16 cellular contexts compared by ENCODE assay signal in genomic region chr15:57486807-57487206, GRCh38.
DNase-seq lines count a peak whose midpoint lies in the region; ATAC-seq and TF ChIP-seq lines count a peak whose summit lies in the region.
"Had no signal": no experiment of that assay in that cellular context is flagged by ENCODE, and none has a peak within 500 bp of the region (broad histone marks: within the 10 kb centered on the region; RNA-seq: fewer than 3 reads in every experiment).

No MANE protein-coding gene starts in this region.

- TF ChIP-seq POLR2A in esophagus squamous epithelium (IDR thresholded peaks at IDR 0.05) (no peak), GM18505 (IDR thresholded peaks at IDR 0.05; ENCODE audit: borderline replicate concordance, extremely low read depth, insufficient read depth, insufficient read length) (no peak)

- CTCF ChIA-PET in Calu3 (lab: Charles Lee) = interaction anchor here (1.7 to 2.4 kb wide), 2 partner anchors 19 to 41 kb away, joined by 12 to 14 read pairs; no protein-coding TSS in a partner anchor
- CTCF ChIA-PET in WTC11 (lab: Charles Lee) = interaction anchor here (0.7 to 2.3 kb wide), 11 partner anchors 9 to 146 kb away, joined by 3 to 11 read pairs (median 4); partner anchors contain the start of gene CGNL1

- H3K4me1 ChIP-seq in esophagus squamous epithelium = peaks cover 0 to 21% (median 0%) of the 10 kb centered on the region in 3 donors

- no peaks in the 10 kb centered on the region for H3K27me3 ChIP-seq in esophagus squamous epithelium

- H3K36me3 ChIP-seq in esophagus squamous epithelium = no peaks in the 10 kb centered on the region

- H3K4me1 Mint-ChIP-seq in Calu3 (ENCODE audit: low read depth, unreplicated experiment) (peaks cover 26% of the 10 kb centered on the region), WTC11 (peaks cover 21% of the 10 kb centered on the region)
- H3K4me1 Mint-ChIP-seq: CD14-positive monocyte had no signal

- H3K27me3 Mint-ChIP-seq in Calu3 (ENCODE audit: unreplicated experiment) = no peaks in the 10 kb centered on the region
- H3K27me3 Mint-ChIP-seq in WTC11 (ENCODE audit: low read depth) = no peaks in the 10 kb centered on the region

- H3K9me3 Mint-ChIP-seq in Calu3 (ENCODE audit: low read depth, unreplicated experiment) (no peaks in the 10 kb centered on the region), WTC11 (no peaks in the 10 kb centered on the region)

- H3K27ac ChIP-seq in esophagus squamous epithelium = peak overlapping the region in 3 of 4 donors; percentile 50 to 68 (median 54)

- ATAC-seq in WTC11 = no peak
- no peak for ATAC-seq in GM18505 (IDR thresholded peaks at IDR 0.05; ENCODE audit: unreplicated experiment)
- ATAC-seq: GM12878 had no signal

- H3K36me3 Mint-ChIP-seq in Calu3 (ENCODE audit: insufficient read depth, unreplicated experiment) (peaks cover 7% of the 10 kb centered on the region), WTC11 (no peaks in the 10 kb centered on the region; the same call in 1 of the 2 replicates)
- H3K36me3 Mint-ChIP-seq: CD14-positive monocyte had no signal

- TF ChIP-seq CTCF in Calu3 (IDR thresholded peaks at IDR 0.05; ENCODE audit: unreplicated experiment) (no peak), WTC11 (IDR thresholded peaks at IDR 0.05) (no peak), esophagus squamous epithelium (IDR thresholded peaks at IDR 0.05) (peak in 1 of 6 experiments; percentile 39)

- no peak for DNase-seq in Calu3
- DNase-seq in WTC11 (ENCODE audit: low spot score) = no peak
- no peak for DNase-seq in esophagus squamous epithelium (lab: John Stamatoyannopoulos, UW)
- peak; percentile 83 for DNase-seq in renal cortical epithelial cell (ENCODE audit: low read depth)
- DNase-seq in cerebellar cortex (ENCODE audit: low spot score) = no peak
- DNase-seq in germinal center (ENCODE audit: low spot score) = no peak
- DNase-seq: COR-L47; KBM-7; NCI-H1436 treated with DMSO at 0.1 percent for 48 hours; NCI-H2081; NCI-H2227 treated with DMSO at 0.1 percent for 48 hours; NK-92 treated with Interleukin-12 subunit alpha and Interleukin-12 subunit beta, amount 100 ng/mL, for 24 hours; OCI-M1 had no signal

- H3K4me3 ChIP-seq in esophagus squamous epithelium = no peak overlapping the region
- H3K4me3 ChIP-seq: GM12878 had no signal

- POLR2A ChIA-PET in WTC11 (lab: Charles Lee) = no interaction called here

- intact Hi-C loops in Calu3 (cut with micrococcal nuclease; ENCODE audit: unreplicated experiment) = no loop called here
- intact Hi-C loops in esophagus squamous epithelium (cut with DNase I) = no loop called here

- no TSS peak for BruUV-seq in Calu3 (replicated peaks; lab: Mats Ljungman, UMichigan)

- no peaks in the 10 kb centered on the region for H3K9me3 ChIP-seq in esophagus squamous epithelium

- H3K4me3 Mint-ChIP-seq in Calu3 (ENCODE audit: low read depth, unreplicated experiment) (no peak overlapping the region), WTC11 (no peak overlapping the region)
- H3K4me3 Mint-ChIP-seq: CD14-positive monocyte had no signal

- H3K27ac Mint-ChIP-seq in Calu3 (ENCODE audit: unreplicated experiment) (peak overlapping the region; percentile 87), WTC11 (peak overlapping the region; percentile 57)
- H3K27ac Mint-ChIP-seq: CD14-positive monocyte had no signal

TF ChIP-seq in WTC11, 78 proteins besides CTCF, POLR2A, EP300 and RAD21:
- TF ChIP-seq ZSCAN18 (CRISPR knock-in tag; IDR thresholded peaks at IDR 0.05) (no peak), ZNF232 (CRISPR knock-in tag; IDR thresholded peaks at IDR 0.05) (no peak), GRHL2 (CRISPR knock-in tag; IDR thresholded peaks at IDR 0.05; ENCODE audit: insufficient replicate concordance, severe bottlenecking) (no peak), USF1 (CRISPR knock-in tag; IDR thresholded peaks at IDR 0.05) (no peak), ETV6 (CRISPR knock-in tag; IDR thresholded peaks at IDR 0.05) (no peak), KAT7 (CRISPR knock-in tag; IDR thresholded peaks at IDR 0.05; ENCODE audit: borderline replicate concordance) (no peak), NR1H2 (CRISPR knock-in tag; IDR thresholded peaks at IDR 0.05) (no peak), SMAD4 (CRISPR knock-in tag; IDR thresholded peaks at IDR 0.05) (no peak), MXD4 (CRISPR knock-in tag; IDR thresholded peaks at IDR 0.05; ENCODE audit: borderline replicate concordance) (no peak)
